1 cellular context compared by ENCODE assay signal in genomic region chr2:180057706-180058412, GRCh38.
TF ChIP-seq lines count a peak whose summit lies in the region.

No MANE protein-coding gene starts in this region.

TF ChIP-seq in GM23338, 12 proteins besides CTCF, POLR2A, EP300 and RAD21:
- no peak for TF ChIP-seq ZNF462 (CRISPR knock-in tag; IDR thresholded peaks at IDR 0.05)
